ENCODE assay signal across 1 cellular context in the genomic region with DNA sequence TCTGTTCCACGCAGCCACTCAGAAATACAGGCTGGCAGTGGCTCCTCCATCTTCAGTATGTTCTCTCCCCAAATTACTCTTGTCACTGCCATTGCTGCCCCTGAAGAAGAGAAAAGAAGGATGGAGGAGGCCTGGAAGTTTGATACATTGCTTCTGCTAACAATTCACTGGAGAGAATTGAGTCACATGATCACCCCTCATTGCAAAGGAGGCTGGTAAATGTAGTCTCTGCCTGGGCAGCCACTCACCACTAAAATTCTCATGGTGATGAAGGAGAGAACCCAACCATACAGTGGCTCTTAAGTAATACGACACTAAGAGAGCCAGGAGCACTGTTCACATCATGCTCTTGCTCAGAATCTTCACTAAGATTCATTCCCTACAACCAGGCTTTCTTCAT.
TF ChIP-seq lines count a peak whose summit lies in the region.

No MANE protein-coding gene starts in this region.

TF ChIP-seq in H1, 55 proteins besides CTCF, POLR2A, EP300 and RAD21:
- TF ChIP-seq, protein P1, sequence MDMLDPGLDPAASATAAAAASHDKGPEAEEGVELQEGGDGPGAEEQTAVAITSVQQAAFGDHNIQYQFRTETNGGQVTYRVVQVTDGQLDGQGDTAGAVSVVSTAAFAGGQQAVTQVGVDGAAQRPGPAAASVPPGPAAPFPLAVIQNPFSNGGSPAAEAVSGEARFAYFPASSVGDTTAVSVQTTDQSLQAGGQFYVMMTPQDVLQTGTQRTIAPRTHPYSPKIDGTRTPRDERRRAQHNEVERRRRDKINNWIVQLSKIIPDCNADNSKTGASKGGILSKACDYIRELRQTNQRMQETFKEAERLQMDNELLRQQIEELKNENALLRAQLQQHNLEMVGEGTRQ (IDR thresholded peaks at IDR 0.05; ENCODE audit: low read length) = peak; percentile 81
- TF ChIP-seq ZNF274 (IDR thresholded peaks at IDR 0.05; ENCODE audit: borderline replicate concordance, extremely low read depth, low read length) (no peak), SIX5 (IDR thresholded peaks at IDR 0.05; ENCODE audit: low read depth, low read length) (peak; percentile 63)
- TF ChIP-seq, protein P2, sequence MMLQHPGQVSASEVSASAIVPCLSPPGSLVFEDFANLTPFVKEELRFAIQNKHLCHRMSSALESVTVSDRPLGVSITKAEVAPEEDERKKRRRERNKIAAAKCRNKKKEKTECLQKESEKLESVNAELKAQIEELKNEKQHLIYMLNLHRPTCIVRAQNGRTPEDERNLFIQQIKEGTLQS (IDR thresholded peaks at IDR 0.05; ENCODE audit: insufficient read depth, low read depth, low read length) = peak; percentile 76; the same call in 1 of the 2 replicates
TF ChIP-seq in H1: peak in this region for 3.
